21 cellular contexts compared by ENCODE assay signal in genomic region chr9:87309236-87309635, GRCh38.
"Had no signal": no experiment of that assay in that cellular context is flagged by ENCODE, and none has a peak within 500 bp of the region (broad histone marks: within the 10 kb centered on the region; RNA-seq: fewer than 3 reads in every experiment).

No MANE protein-coding gene starts in this region.

- H3K27me3 ChIP-seq: breast epithelium, pancreas, right lobe of liver, tibial nerve had no signal

- H3K27ac ChIP-seq: breast epithelium, epithelial cell of prostate, pancreas, right lobe of liver, tibial nerve, WERI-Rb-1 had no signal

- H3K9me3 ChIP-seq: breast epithelium, pancreas, right lobe of liver, tibial nerve had no signal

- H3K4me1 ChIP-seq: breast epithelium, pancreas, right lobe of liver, tibial nerve had no signal

- H3K36me3 ChIP-seq: breast epithelium, pancreas, right lobe of liver, tibial nerve, WERI-Rb-1 had no signal

- DNase-seq: activated CD4-positive, alpha-beta T cell treated with anti-CD3 and anti-CD28 coated beads, Interleukin-2, amount 10 ng/mL, durations not matched to agents 7 days and 5 days; activated CD4-positive, CD25-positive, alpha-beta regulatory T cell treated with anti-CD3 and anti-CD28 coated beads, Interleukin-2, amount 50 U/mL, for 72 hours; activated CD8-positive, alpha-beta memory T cell treated with anti-CD3 and anti-CD28 coated beads, Interleukin-2, amount 10 ng/mL, durations not matched to agents 7 days and 5 days; activated CD8-positive, alpha-beta T cell treated with anti-CD3 and anti-CD28 coated beads for 36 hours; activated effector memory CD4-positive, alpha-beta T cell treated with anti-CD3 and anti-CD28 coated beads, Interleukin-2, amount 50 U/mL, for 16 hours; activated naive CD4-positive, alpha-beta T cell treated with anti-CD3 and anti-CD28 coated beads, Interleukin-2, amount 10 ng/mL, durations not matched to agents 7 days and 5 days; activated T-cell treated with anti-CD3 and anti-CD28 coated beads for 4 hours; cortex of kidney; foreskin fibroblast; natural killer cell; pancreas; right lobe of liver; small intestine; stimulated activated CD4-positive, alpha-beta T cell treated with anti-CD3 and anti-CD28 coated beads, Interleukin-2, amount 100 ng/mL, for 24 hours; stimulated activated naive CD8-positive, alpha-beta T cell treated with anti-CD3 and anti-CD28 coated beads, Interleukin-15, amount 100 ng/mL, for 72 hours; T-cell; WERI-Rb-1 had no signal

- H3K4me3 ChIP-seq: breast epithelium, lung, pancreas, right lobe of liver, tibial nerve had no signal
